8 cellular contexts compared by ENCODE assay signal in genomic region chr4:1793940-1794808, GRCh38. TPM values are rescaled to one million over a fixed set of nuclear protein-coding genes. Genes with fewer than 3 reads are reported as not detected.
DNase-seq lines count a peak whose midpoint lies in the region; FAIRE-seq and TF ChIP-seq lines count a peak whose summit lies in the region.

No MANE protein-coding gene starts in this region.

- FAIRE-seq in bronchial epithelial cell (lab: Jason Lieb, UNC) = no peak

- no peak for TF ChIP-seq CTCF in A673 (conservative IDR thresholded peaks at IDR 0.05; ENCODE audit: low read depth, low read length)
- no peak for TF ChIP-seq CTCF in HFF-Myc (IDR thresholded peaks at IDR 0.05; ENCODE audit: low read depth, low read length, missing control alignments)
- TF ChIP-seq CTCF in bronchial epithelial cell (IDR thresholded peaks at IDR 0.05; ENCODE audit: insufficient read depth, low read length, severe bottlenecking) = no peak

- H3K36me3 ChIP-seq in A673 (ENCODE audit: insufficient read depth, low read length, poor library complexity, severe bottlenecking) (no peaks in the 10 kb centered on the region), bronchial epithelial cell (ENCODE audit: control insufficient read depth, insufficient read depth, low read length) (peaks cover 29% of the 10 kb centered on the region), mesodermal cell (ENCODE audit: control insufficient read depth, insufficient read depth, low read length) (peaks cover 6% of the 10 kb centered on the region)

- no peaks in the 10 kb centered on the region for H3K9me3 ChIP-seq in A673 (ENCODE audit: low read depth, low read length, poor library complexity, severe bottlenecking)
- H3K9me3 ChIP-seq in mesodermal cell (ENCODE audit: control insufficient read depth, low read length) = no peaks in the 10 kb centered on the region

- H3K4me1 ChIP-seq in A673 (ENCODE audit: insufficient read depth, low read length, poor library complexity, severe bottlenecking) (peaks cover 4% of the 10 kb centered on the region), mesodermal cell (ENCODE audit: control insufficient read depth, insufficient read depth, low read length, poor library complexity, severe bottlenecking) (no peaks in the 10 kb centered on the region)

- CTCF ChIA-PET in A673 (lab: Charles Lee) = no interaction called here

- H3K27ac ChIP-seq in A673 (ENCODE audit: low read depth, low read length, poor library complexity, severe bottlenecking) (no peak overlapping the region), mesodermal cell (ENCODE audit: low read depth, low read length, severe bottlenecking) (no peak overlapping the region)

- H3K27me3 ChIP-seq in A673 (replicated peaks; ENCODE audit: insufficient read depth, low read depth, low read length, poor library complexity) (peaks cover 15% of the 10 kb centered on the region), bronchial epithelial cell (ENCODE audit: control insufficient read depth, insufficient read depth, low read length) (no peaks in the 10 kb centered on the region)

- BruUV-seq in A673 (replicated peaks; lab: Mats Ljungman, UMichigan) = no TSS peak

- peak overlapping the region; percentile 55 for H3K4me3 ChIP-seq in A673 (ENCODE audit: low read depth, low read length, poor library complexity, severe bottlenecking)
- H3K4me3 ChIP-seq in HFF-Myc (replicated peaks; ENCODE audit: low read depth, low read length) = 0 out of 2 replicates have a peak overlapping the region, but pooled peaks have one; percentile 9
- peak overlapping the region; percentile 87 for H3K4me3 ChIP-seq in bronchial epithelial cell (ENCODE audit: low read depth, low read length)
- H3K4me3 ChIP-seq in mesodermal cell (ENCODE audit: extremely low read depth, insufficient read depth, low read length, poor library complexity, severe bottlenecking) = peak overlapping the region; percentile 66

- POLR2A ChIA-PET in A673 (lab: Charles Lee; ENCODE audit: low non-redundant PET) = no interaction called here

- no peak for DNase-seq in A673 (ENCODE audit: low spot score)
- no peak for DNase-seq in HFF-Myc (ENCODE audit: extremely low read depth, low read depth)
- DNase-seq in bronchial epithelial cell (ENCODE audit: low read depth) = no peak
- DNase-seq in GDM1 (lab: John Stamatoyannopoulos, UW) = no peak
- DNase-seq in middle frontal gyrus (ENCODE audit: extremely low spot score, low spot score) = no peak
- no peak for DNase-seq in head of caudate nucleus
- no peak for DNase-seq in pons (ENCODE audit: low spot score)

- WGBS in mesodermal cell (ENCODE audit: insufficient coverage in 2 of 2), 2 experiments = 0 to 1% methylated on average over 92 to 95 of the region's 101 CpGs

- intact Hi-C loops in A673 (cut with micrococcal nuclease; ENCODE audit: unreplicated experiment) (no loop called here), head of caudate nucleus (cut with DNase I) (no loop called here)

RNA-seq across cellular contexts. Expression of gene FGFR3, which starts 1.1 kb away (rescaled TPM):
- 4.7 and 5.5 TPM in 2 replicates for total RNA-seq in A673 (2021)
- total RNA-seq in bronchial epithelial cell = 29.0 and 133 TPM in 2 replicates
- 38.3 TPM for polyA plus RNA-seq in mesodermal cell (2013, experiment 1 of 2)
- 41.8 TPM for polyA plus RNA-seq in mesodermal cell (2013, experiment 2 of 2)

Comparison
In these comparisons a context has a peak if more than half of its experiments do, and no peak if none do; other contexts are left out.
1. H3K4me3 ChIP-seq: peak in every context shown above with its lines; median percentile 87 in bronchial epithelial cell; 66 in mesodermal cell; 55 in A673; 9 in HFF-Myc.